8 cellular contexts compared by ENCODE assay signal in genomic region chr2:99559075-99559662, GRCh38.
DNase-seq lines count a peak whose midpoint lies in the region; ATAC-seq, FAIRE-seq and TF ChIP-seq lines count a peak whose summit lies in the region.

No MANE protein-coding gene starts in this region.

- H2AK5ac ChIP-seq in H1 (ENCODE audit: low read depth, low read length) = no peak overlapping the region

- H3K9me3 Mint-ChIP-seq in mesothelial cell of epicardium = no peaks in the 10 kb centered on the region

- H2BK15ac ChIP-seq in H1 (ENCODE audit: low read length) = no peak overlapping the region

- peak; percentile 89 for ATAC-seq in GM19023 (IDR thresholded peaks at IDR 0.05; ENCODE audit: unreplicated experiment)

- H3K23me2 ChIP-seq in H1 (ENCODE audit: low read depth, low read length) = no peaks in the 10 kb centered on the region; the same call in 1 of the 2 replicates

- no peak overlapping the region for H3K9ac ChIP-seq in NT2/D1 (ENCODE audit: insufficient read length, low read depth)
- H3K9ac ChIP-seq in H1 (replicated peaks in 1 of 4; ENCODE audit: extremely low read depth in 1 of 4, low read depth in 3 of 4, low read length in 3 of 4) = no peak overlapping the region

- H3K56ac ChIP-seq in H1 (replicated peaks; ENCODE audit: insufficient read length, low read depth, low read length) = no peak overlapping the region

- no peaks in the 10 kb centered on the region for H3K36me3 Mint-ChIP-seq in mesothelial cell of epicardium

- no peak overlapping the region for H3K27ac ChIP-seq in AG04450 (ENCODE audit: low read depth, low read length)
- no peak overlapping the region for H3K27ac ChIP-seq in H1 (ENCODE audit: low read depth, low read length)

- CTCF ChIA-PET in AG04450 (lab: Charles Lee) (interaction anchor here (0.6 to 6.7 kb wide), 46 partner anchors 9 to 814 kb away, joined by 3 to 152 read pairs (median 3); no protein-coding TSS in a partner anchor), H1 (lab: Charles Lee; ENCODE audit: partially characterized antibody) (interaction anchor here (0.6 to 5.7 kb wide), 35 partner anchors 12 to 822 kb away, joined by 3 to 47 read pairs (median 3); no protein-coding TSS in a partner anchor)

- no peaks in the 10 kb centered on the region for H3K79me2 ChIP-seq in H1 (ENCODE audit: control insufficient read depth in 1 of 2, insufficient read depth in 2 of 2, low read length in 2 of 2)

- no peak overlapping the region for H3K18ac ChIP-seq in H1 (ENCODE audit: extremely low read depth, low read length)

- no peak for FAIRE-seq in H1 (lab: Jason Lieb, UNC)

- H3K27ac Mint-ChIP-seq in mesothelial cell of epicardium = no peak overlapping the region

- H3K4me3 ChIP-seq in AG04450 (ENCODE audit: low read depth, low read length) (no peak overlapping the region), NT2/D1 (ENCODE audit: insufficient read length, low read depth) (no peak overlapping the region), H1 (ENCODE audit: extremely low read depth in 1 of 4, insufficient read depth in 2 of 4, low read depth in 3 of 4, low read length in 4 of 4) (no peak overlapping the region)

- H3K14ac ChIP-seq in H1 (ENCODE audit: insufficient read length) = no peak overlapping the region

- no peaks in the 10 kb centered on the region for H3K9me3 ChIP-seq in AG04450 (ENCODE audit: control insufficient read depth, insufficient read depth, low read length)
- H3K9me3 ChIP-seq in NT2/D1 (ENCODE audit: insufficient read depth, low read length) = no peaks in the 10 kb centered on the region
- H3K9me3 ChIP-seq in H1 (ENCODE audit: insufficient read depth in 2 of 2, low read depth in 1 of 2, low read length in 1 of 2) = no peaks in the 10 kb centered on the region

- no peak for TF ChIP-seq POLR2A in H1 (IDR thresholded peaks at IDR 0.05; ENCODE audit: control extremely low read depth in 1 of 2, low read depth in 2 of 2, low read length in 2 of 2)

- H3K36me3 ChIP-seq in NT2/D1 (ENCODE audit: insufficient read depth, insufficient read length, low read length) = no peaks in the 10 kb centered on the region
- no peaks in the 10 kb centered on the region for H3K36me3 ChIP-seq in H1 (ENCODE audit: control insufficient read depth in 2 of 4, insufficient read depth in 4 of 4, low read length in 3 of 4)

- H4K20me1 ChIP-seq in H1 (replicated peaks in 1 of 2; ENCODE audit: control insufficient read depth in 1 of 2, insufficient read depth in 2 of 2, low read length in 2 of 2) = no peaks in the 10 kb centered on the region

- peaks cover 6% of the 10 kb centered on the region for H3K4me1 ChIP-seq in NT2/D1 (ENCODE audit: insufficient read depth, insufficient read length)
- H3K4me1 ChIP-seq in H1 (replicated peaks in 1 of 4; ENCODE audit: control insufficient read depth in 3 of 4, insufficient read depth in 4 of 4, low read length in 3 of 4) = peaks cover 2 to 9% (median 7%) of the 10 kb centered on the region in 4 experiments; a peak in 5 of 7 replicates

- TF ChIP-seq RAD21 in H1 (IDR thresholded peaks at IDR 0.05 in 1 of 2, conservative IDR thresholded peaks at IDR 0.05 in 1 of 2; ENCODE audit: low read depth in 2 of 2, low read length in 2 of 2) = peak; percentile 99

- no peak overlapping the region for H3K4me2 ChIP-seq in H1 (ENCODE audit: insufficient read depth in 1 of 2, low read depth in 2 of 2, low read length in 2 of 2)

- peak; percentile 98 for TF ChIP-seq CTCF in AG04450 (IDR thresholded peaks at IDR 0.05; ENCODE audit: low read depth, low read length)
- peak; percentile 87 to 95 (median 87) for TF ChIP-seq CTCF in H1 (IDR thresholded peaks at IDR 0.05; ENCODE audit: control extremely low read depth in 1 of 3, insufficient read depth in 1 of 3, low read depth in 1 of 3, low read length in 3 of 3)
- TF ChIP-seq CTCF in mesothelial cell of epicardium (IDR thresholded peaks at IDR 0.05; ENCODE audit: unreplicated experiment) = peak; percentile 97

- no peak for TF ChIP-seq EP300 in H1 (IDR thresholded peaks at IDR 0.05; ENCODE audit: borderline replicate concordance in 1 of 2, low read depth in 2 of 2, low read length in 2 of 2)

- WGBS in H1 (ENCODE audit: extremely low coverage in 1 of 2, insufficient coverage in 1 of 2, insufficient read length in 1 of 2, insufficient replicate concordance in 2 of 2, low coverage in 1 of 2, low lambda C conversion rate in 2 of 2, missing lambda C conversion rate in 1 of 2), 2 experiments = 5% methylated on average over 17 of the region's 17 CpGs; no CpG with 5 or more reads in 1 of the 2 experiments

- POLR2A ChIA-PET in AG04450 (lab: Yijun Ruan, JAX) = interaction anchor here (1.4 kb wide), 1 partner anchor 139 kb away, joined by 3 read pairs; no protein-coding TSS in a partner anchor
- POLR2A ChIA-PET in H1 (lab: Charles Lee; ENCODE audit: partially characterized antibody) = no interaction called here

- DNase-seq in AG04450 (ENCODE audit: low read depth, low spot score) = peak; percentile 36
- DNase-seq in HUDEP-2 (lab: John Stamatoyannopoulos, UW; ENCODE audit: unreplicated experiment in 76 of 76) = peak in 67 of 76 experiments; percentile 3 to 85 (median 56)
- peak; percentile 63 for DNase-seq in NT2/D1 (ENCODE audit: low read depth, low spot score)
- peak; percentile 64 to 92 (median 87) for DNase-seq in activated CD8-positive, alpha-beta memory T cell treated with anti-CD3 and anti-CD28 coated beads for 48 hours (ENCODE audit: low read depth in 2 of 3, low spot score in 2 of 3)
- DNase-seq in H1 (ENCODE audit: low read depth in 1 of 2, low spot score in 2 of 2) = peak in 1 of 2 experiments; percentile 97
- peak; percentile 72 to 89 for DNase-seq in mesothelial cell of epicardium (ENCODE audit: low spot score in 2 of 2, unreplicated experiment in 2 of 2)
- DNase-seq in stimulated activated CD8-positive, alpha-beta memory T cell treated with anti-CD3 and anti-CD28 coated beads, Interleukin-2, amount 100 ng/mL, for 1 hour (ENCODE audit: low read depth in 2 of 2) = peak; percentile 76 to 80

- peaks cover 8% of the 10 kb centered on the region for H3K4me1 Mint-ChIP-seq in mesothelial cell of epicardium

- no peak overlapping the region for H4K5ac ChIP-seq in H1 (ENCODE audit: insufficient read length, low read depth, low read length)

- H3K27me3 Mint-ChIP-seq in mesothelial cell of epicardium (ENCODE audit: low read depth) = peaks cover 44% of the 10 kb centered on the region

- no peak overlapping the region for H2BK120ac ChIP-seq in H1 (replicated peaks; ENCODE audit: low read depth, low read length)

- H4K8ac ChIP-seq in H1 (ENCODE audit: extremely low read depth, insufficient read depth, low read length) = no peak overlapping the region

- no peak overlapping the region for H4K91ac ChIP-seq in H1 (replicated peaks; ENCODE audit: insufficient read length, low read length)

- no peak overlapping the region for H3K4ac ChIP-seq in H1 (replicated peaks; ENCODE audit: insufficient read length, low read depth, low read length)

- H2BK5ac ChIP-seq in H1 (ENCODE audit: low read depth, low read length) = no peak overlapping the region

- no peaks in the 10 kb centered on the region for H3K79me1 ChIP-seq in H1 (ENCODE audit: low read depth, low read length)

- no peak overlapping the region for H3K23ac ChIP-seq in H1 (ENCODE audit: insufficient read length)

- no peak overlapping the region for H3K4me3 Mint-ChIP-seq in mesothelial cell of epicardium

- H2AFZ ChIP-seq in H1 (ENCODE audit: low read length) = no peak overlapping the region

- H2BK12ac ChIP-seq in H1 (ENCODE audit: low read depth, low read length) = no peak overlapping the region

- H2BK20ac ChIP-seq in H1 (ENCODE audit: low read length) = no peak overlapping the region

- no peaks in the 10 kb centered on the region for H3K27me3 ChIP-seq in AG04450 (ENCODE audit: control insufficient read depth, insufficient read depth, low read length)
- peaks cover 4% of the 10 kb centered on the region for H3K27me3 ChIP-seq in NT2/D1 (ENCODE audit: insufficient read depth, insufficient read length)
- no peaks in the 10 kb centered on the region for H3K27me3 ChIP-seq in H1 (replicated peaks in 1 of 4; ENCODE audit: control insufficient read depth in 3 of 4, extremely low read depth in 1 of 4, insufficient read depth in 3 of 4, low read length in 3 of 4)

TF ChIP-seq in H1, 55 proteins besides CTCF, POLR2A, EP300 and RAD21:
- no peak for TF ChIP-seq NANOG (IDR thresholded peaks at IDR 0.05; ENCODE audit: insufficient read depth, low read depth, low read length, poor library complexity, severe bottlenecking)
- peak; percentile 49; the same call in 1 of the 2 replicates for TF ChIP-seq JUND (IDR thresholded peaks at IDR 0.05; ENCODE audit: low read length)
